ENCODE assay signal across 1 cellular context in the genomic region with DNA sequence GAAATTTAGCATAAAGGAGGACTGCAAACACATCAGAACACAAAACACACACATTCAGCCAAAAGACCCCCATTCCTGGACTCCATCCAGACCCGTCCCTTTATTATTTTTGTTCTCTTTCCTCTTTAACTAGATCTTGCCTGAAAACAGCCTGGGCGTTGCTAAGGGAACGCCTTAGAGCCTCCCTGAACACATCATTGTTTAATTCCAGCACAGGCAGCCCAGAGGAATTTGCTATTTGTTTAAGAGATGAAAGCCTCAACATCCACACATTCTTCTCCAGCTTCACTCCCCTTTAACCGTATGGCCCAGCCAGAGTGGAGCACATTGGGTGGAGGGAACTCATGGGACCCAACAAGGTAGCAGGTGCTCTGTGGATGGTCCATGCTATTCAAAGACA.
TF ChIP-seq lines count a peak whose summit lies in the region.

No MANE protein-coding gene starts in this region.

TF ChIP-seq in HepG2, 621 proteins besides CTCF, POLR2A, EP300 and RAD21:
- no peak for TF ChIP-seq PRDM10 (CRISPR knock-in tag; IDR thresholded peaks at IDR 0.05; ENCODE audit: low read depth)
- no peak for TF ChIP-seq SP5 (CRISPR knock-in tag; IDR thresholded peaks at IDR 0.05; ENCODE audit: borderline replicate concordance, low read depth)
- no peak for TF ChIP-seq HOXA5 (CRISPR knock-in tag; IDR thresholded peaks at IDR 0.05)
- TF ChIP-seq, protein P1, sequence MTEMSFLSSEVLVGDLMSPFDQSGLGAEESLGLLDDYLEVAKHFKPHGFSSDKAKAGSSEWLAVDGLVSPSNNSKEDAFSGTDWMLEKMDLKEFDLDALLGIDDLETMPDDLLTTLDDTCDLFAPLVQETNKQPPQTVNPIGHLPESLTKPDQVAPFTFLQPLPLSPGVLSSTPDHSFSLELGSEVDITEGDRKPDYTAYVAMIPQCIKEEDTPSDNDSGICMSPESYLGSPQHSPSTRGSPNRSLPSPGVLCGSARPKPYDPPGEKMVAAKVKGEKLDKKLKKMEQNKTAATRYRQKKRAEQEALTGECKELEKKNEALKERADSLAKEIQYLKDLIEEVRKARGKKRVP (CRISPR knock-in tag; IDR thresholded peaks at IDR 0.05): no peak
- no peak for TF ChIP-seq CENPT (CRISPR knock-in tag; IDR thresholded peaks at IDR 0.05; ENCODE audit: low read depth)
- no peak for TF ChIP-seq EED (CRISPR knock-in tag; IDR thresholded peaks at IDR 0.05)
- TF ChIP-seq CBX1 (IDR thresholded peaks at IDR 0.05; ENCODE audit: low read depth): no peak
- no peak for TF ChIP-seq HNRNPLL (IDR thresholded peaks at IDR 0.05; ENCODE audit: low read depth, low read length, poor library complexity, severe bottlenecking)
- TF ChIP-seq ISL2 (CRISPR knock-in tag; IDR thresholded peaks at IDR 0.05): no peak
- no peak for TF ChIP-seq MED1 (CRISPR knock-in tag; IDR thresholded peaks at IDR 0.05)
- TF ChIP-seq EZH2 (conservative IDR thresholded peaks at IDR 0.05; ENCODE audit: low read depth, low read length): no peak
- TF ChIP-seq THAP11 (CRISPR knock-in tag; IDR thresholded peaks at IDR 0.05): no peak
- TF ChIP-seq RAD51 (IDR thresholded peaks at IDR 0.05; ENCODE audit: borderline replicate concordance): no peak
- no peak for TF ChIP-seq ZBTB14 (CRISPR knock-in tag; IDR thresholded peaks at IDR 0.05)
- TF ChIP-seq ATRX (CRISPR knock-in tag; IDR thresholded peaks at IDR 0.05; ENCODE audit: borderline replicate concordance): no peak
- no peak for TF ChIP-seq ZNF550 (CRISPR knock-in tag; IDR thresholded peaks at IDR 0.05; ENCODE audit: borderline replicate concordance)
- TF ChIP-seq NFE2L2 (IDR thresholded peaks at IDR 0.05; ENCODE audit: low read length): no peak
- TF ChIP-seq NONO (IDR thresholded peaks at IDR 0.05): no peak
- no peak for TF ChIP-seq NONO (CRISPR knock-in tag; conservative IDR thresholded peaks at IDR 0.05)
- TF ChIP-seq POGZ (CRISPR knock-in tag; IDR thresholded peaks at IDR 0.05): no peak
- no peak for TF ChIP-seq ZSCAN22 (CRISPR knock-in tag; IDR thresholded peaks at IDR 0.05)
